Comparison of ENCODE assay signal across 13 cellular contexts in the genomic region with DNA sequence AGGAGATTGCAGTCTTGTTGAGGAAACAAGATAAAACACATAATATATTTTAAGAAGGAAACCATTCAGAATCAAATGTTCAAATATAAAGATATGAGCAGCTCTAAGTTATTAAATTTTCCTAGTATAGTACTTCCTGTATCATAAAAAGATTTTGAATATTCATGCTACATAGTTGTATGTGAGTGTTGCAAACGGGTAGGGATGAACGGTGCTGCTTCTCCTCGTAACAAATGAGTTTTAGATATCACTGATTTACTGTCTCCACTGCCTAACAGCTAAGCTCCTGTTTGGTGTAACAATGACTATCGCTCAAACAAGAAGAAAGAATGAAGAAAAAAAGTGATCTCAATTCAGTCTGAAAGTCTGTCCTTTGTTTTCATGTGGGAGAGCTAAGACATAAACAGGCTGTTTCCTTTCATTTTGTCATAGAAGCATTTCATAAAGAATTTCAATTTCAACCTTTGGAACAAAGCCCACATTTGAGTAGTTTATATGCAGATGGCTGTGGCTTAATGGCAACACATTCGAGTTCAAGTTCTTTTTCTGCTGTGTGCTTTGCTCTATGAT. TPM values are rescaled to one million over a fixed set of nuclear protein-coding genes. Genes with fewer than 3 reads are reported as not detected.
DNase-seq lines count a peak whose midpoint lies in the region; ATAC-seq and TF ChIP-seq lines count a peak whose summit lies in the region.
"Had no signal": no experiment of that assay in that cellular context is flagged by ENCODE, and none has a peak within 500 bp of the region (broad histone marks: within the 10 kb centered on the region; RNA-seq: fewer than 3 reads in every experiment).

No MANE protein-coding gene starts in this region.

- peak overlapping the region; percentile 22 for H3K27ac ChIP-seq in smooth muscle cell (ENCODE audit: low read depth)
- H3K27ac ChIP-seq: lower lobe of right lung, VCaP had no signal

- peaks cover 94% of the 10 kb centered on the region for H3K36me3 Mint-ChIP-seq in activated T-helper 17 cell treated with anti-CD3 and anti-CD28 coated beads, Interleukin-2, amount 50 U/mL, for 72 hours (ENCODE audit: low read depth)

- no peak for ATAC-seq in activated T-helper 17 cell treated with anti-CD3 and anti-CD28 coated beads, Interleukin-2, amount 50 U/mL, for 72 hours (replicated peaks)
- no peak for ATAC-seq in GM19324 (IDR thresholded peaks at IDR 0.05; ENCODE audit: low FRiP score, unreplicated experiment)
- ATAC-seq in HG03159 (IDR thresholded peaks at IDR 0.05; ENCODE audit: unreplicated experiment): no peak
- ATAC-seq: lower lobe of right lung, Panc1 had no signal

- H3K9me3 Mint-ChIP-seq in activated T-helper 17 cell treated with anti-CD3 and anti-CD28 coated beads, Interleukin-2, amount 50 U/mL, for 72 hours: peaks cover 7% of the 10 kb centered on the region

- H3K9ac ChIP-seq in smooth muscle cell (ENCODE audit: low read depth): no peak overlapping the region

- no peak overlapping the region for H2AFZ ChIP-seq in smooth muscle cell (ENCODE audit: low read depth)

- H3K36me3 ChIP-seq in smooth muscle cell (ENCODE audit: low read depth): peaks cover 3% of the 10 kb centered on the region
- H3K36me3 ChIP-seq: lower lobe of right lung had no signal

- H3F3A ChIP-seq in smooth muscle cell (ENCODE audit: low read depth): peaks cover 5% of the 10 kb centered on the region

- H3K27ac Mint-ChIP-seq in activated T-helper 17 cell treated with anti-CD3 and anti-CD28 coated beads, Interleukin-2, amount 50 U/mL, for 72 hours: peak overlapping the region; percentile 49

- H3K4me3 ChIP-seq in smooth muscle cell: peak overlapping the region; percentile 12
- H3K4me3 ChIP-seq: lower lobe of right lung had no signal

- peak; percentile 48 for DNase-seq in HCEC 1CT
- DNase-seq in glomerular endothelial cell (ENCODE audit: extremely low read depth, low read depth, low spot score): peak; percentile 20
- no peak for DNase-seq in smooth muscle cell (lab: John Stamatoyannopoulos, UW; ENCODE audit: unreplicated experiment)
- DNase-seq in iPS-NIHi11 (ENCODE audit: low spot score): no peak
- DNase-seq: activated gamma-delta T cell treated with Interleukin-2 at 50 U/mL for 16 hours, lower lobe of right lung, NCI-H187 treated with DMSO at 0.1 percent for 48 hours had no signal

- no peaks in the 10 kb centered on the region for H3K27me3 ChIP-seq in smooth muscle cell (ENCODE audit: low read depth)

- peaks cover 5% of the 10 kb centered on the region for H3K79me2 ChIP-seq in smooth muscle cell (ENCODE audit: low read depth)

- H3K4me1 Mint-ChIP-seq in activated T-helper 17 cell treated with anti-CD3 and anti-CD28 coated beads, Interleukin-2, amount 50 U/mL, for 72 hours: peaks cover 35% of the 10 kb centered on the region

- 73% methylated on average over 5 of the region's 5 CpGs for WGBS in smooth muscle cell (ENCODE audit: low lambda C conversion rate)

- H3K4me2 ChIP-seq in smooth muscle cell: peak overlapping the region; percentile 45

- peak overlapping the region; percentile 2 for H3K4me3 Mint-ChIP-seq in activated T-helper 17 cell treated with anti-CD3 and anti-CD28 coated beads, Interleukin-2, amount 50 U/mL, for 72 hours
- H3K4me3 Mint-ChIP-seq: IgD-negative memory B cell had no signal

- H3K4me1 ChIP-seq in smooth muscle cell (ENCODE audit: low read depth): peaks cover 13% of the 10 kb centered on the region
- H3K4me1 ChIP-seq: lower lobe of right lung had no signal

- H3K27me3 Mint-ChIP-seq in activated T-helper 17 cell treated with anti-CD3 and anti-CD28 coated beads, Interleukin-2, amount 50 U/mL, for 72 hours: no peaks in the 10 kb centered on the region
- H3K27me3 Mint-ChIP-seq: IgD-negative memory B cell had no signal

- no peak for TF ChIP-seq CTCF in smooth muscle cell (IDR thresholded peaks at IDR 0.05; ENCODE audit: borderline replicate concordance, insufficient read depth, poor library complexity, severe bottlenecking)

- no peaks in the 10 kb centered on the region for H3K9me3 ChIP-seq in smooth muscle cell (replicated peaks; ENCODE audit: low read depth)

- H4K20me1 ChIP-seq in smooth muscle cell (ENCODE audit: low read depth): peaks cover 11% of the 10 kb centered on the region

RNA-seq across cellular contexts. Expression of a gene that starts 26.1 kb away (rescaled TPM):
- 100 to 1,000 TPM; 138 to 190 TPM for total RNA-seq in activated T-helper 17 cell treated with anti-CD3 and anti-CD28 coated beads, Interleukin-2, amount 50 U/mL, for 72 hours
- total RNA-seq in glomerular endothelial cell (79.4 and 128 TPM in 2 replicates), smooth muscle cell (143 and 163 TPM in 2 replicates)
- 218 and 221 TPM in 2 replicates for polyA plus RNA-seq in smooth muscle cell

Comparison
In these comparisons a context has a peak if more than half of its experiments do, and no peak if none do; other contexts are left out.
1. DNase-seq: peak in HCEC 1CT (single experiment) and glomerular endothelial cell (single experiment); none in smooth muscle cell (single experiment) and iPS-NIHi11 (single experiment).